ENCODE assay signal across 10 cellular contexts in the genomic region with DNA sequence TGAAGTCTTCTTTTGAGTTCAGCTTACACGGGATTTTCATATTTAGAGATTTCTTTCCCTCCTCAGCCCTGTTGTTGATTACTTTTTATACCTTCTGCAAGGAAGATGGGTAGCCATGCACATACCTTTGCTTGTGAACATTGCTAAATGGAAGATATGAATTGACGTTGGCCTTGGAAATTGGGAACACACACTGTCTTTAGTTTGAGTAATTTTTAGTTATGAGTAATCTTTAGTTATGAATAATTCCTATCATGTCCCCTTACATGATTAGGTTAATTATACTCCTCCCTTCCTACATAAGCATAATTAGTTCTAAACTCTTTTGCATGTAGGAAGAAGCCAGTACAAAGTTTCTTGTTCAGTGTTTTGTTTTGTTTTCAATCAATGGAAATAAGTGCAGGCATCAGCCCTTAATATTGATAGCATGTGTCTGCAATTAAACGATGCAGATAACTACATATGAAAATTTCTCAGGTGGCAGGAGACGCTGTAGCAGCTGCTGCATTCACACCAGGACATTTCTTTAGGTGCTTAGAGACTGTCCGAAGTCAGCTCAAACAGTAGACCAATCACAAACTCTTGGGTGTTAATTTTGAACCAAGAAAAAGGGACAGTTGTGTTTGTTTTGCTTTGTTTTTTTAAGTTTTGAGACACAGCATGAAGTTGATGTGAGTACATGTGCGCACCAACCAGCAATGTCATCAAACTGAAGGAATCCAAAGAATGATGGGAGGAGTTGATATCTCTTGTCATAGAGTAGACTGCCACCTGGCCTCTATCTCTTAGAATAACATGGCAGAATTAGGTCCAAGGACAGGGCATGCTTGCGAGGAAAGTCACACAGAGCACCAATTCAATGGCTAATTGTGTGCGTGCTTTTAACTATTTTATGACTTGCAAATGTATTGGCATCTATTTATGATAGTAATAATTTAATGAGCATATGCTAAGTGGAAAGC. TPM values are rescaled to one million over a fixed set of nuclear protein-coding genes. Genes with fewer than 3 reads are reported as not detected.
DNase-seq lines count a peak whose midpoint lies in the region; ATAC-seq and TF ChIP-seq lines count a peak whose summit lies in the region.
"Had no signal": no experiment of that assay in that cellular context is flagged by ENCODE, and none has a peak within 500 bp of the region (broad histone marks: within the 10 kb centered on the region; RNA-seq: fewer than 3 reads in every experiment).

No MANE protein-coding gene starts in this region.

- ATAC-seq in HG02938 (IDR thresholded peaks at IDR 0.05; ENCODE audit: unreplicated experiment), result no peak

- H3K36me3 ChIP-seq in colonic mucosa, result no peaks in the 10 kb centered on the region

- H3K27ac ChIP-seq in dorsolateral prefrontal cortex (peak overlapping the region in 1 of 59 donors; percentile 11), colonic mucosa (no peak overlapping the region)
- H3K27ac ChIP-seq: PC-9 had no signal

- no peaks in the 10 kb centered on the region for H3K9me3 ChIP-seq in colonic mucosa

- intact Hi-C loops in dorsolateral prefrontal cortex (cut with DNase I) (no loop called here), colonic mucosa (cut with DNase I) (no loop called here)

- H3K4me3 ChIP-seq in dorsolateral prefrontal cortex, result no peak overlapping the region
- no peak overlapping the region for H3K4me3 ChIP-seq in colonic mucosa
- H3K4me3 ChIP-seq: PC-9, skin epidermis had no signal

- DNase-seq in ELF-1 (ENCODE audit: low read depth, low spot score) (peak; percentile 11), HT-29 (ENCODE audit: low spot score) (peak; percentile 14), dorsolateral prefrontal cortex (no peak), myocyte (ENCODE audit: low read depth) (peak; percentile 57), colonic mucosa (no peak)
- no peak for DNase-seq in stimulated activated CD4-positive, alpha-beta T cell treated with anti-CD3 and anti-CD28 coated beads, Interleukin-4, amount 100 ng/mL, for 24 hours
- no peak for DNase-seq in activated CD8-positive, alpha-beta memory T cell treated with anti-CD3 and anti-CD28 coated beads for 24 hours
- DNase-seq: PC-9 had no signal

- peak in 44 of 56 donors; percentile 11 to 57 (median 32) for TF ChIP-seq CTCF in dorsolateral prefrontal cortex (IDR thresholded peaks at IDR 0.05 in 54 of 56, conservative IDR thresholded peaks at IDR 0.05 in 2 of 56; ENCODE audit: low read depth in 1 of 56, partially characterized antibody in 56 of 56)
- no peak for TF ChIP-seq CTCF in colonic mucosa (IDR thresholded peaks at IDR 0.05)

- H3K9ac ChIP-seq in colonic mucosa (ENCODE audit: low read depth in 2 of 2, low read length in 2 of 2), result no peak overlapping the region

- H3K27me3 ChIP-seq in dorsolateral prefrontal cortex, result no peaks in the 10 kb centered on the region
- H3K27me3 ChIP-seq in colonic mucosa, result no peaks in the 10 kb centered on the region

- no peaks in the 10 kb centered on the region for H3K4me1 ChIP-seq in colonic mucosa

RNA-seq across cellular contexts. Expression of gene SMARCA2, which starts 51.4 kb away (rescaled TPM):
- 27.8 and 36.1 TPM in 2 replicates for total RNA-seq in HT-29 (2014; rRNA removed; shearing (Covaris generic))
- total RNA-seq in dorsolateral prefrontal cortex (100 to 1,000 TPM; 186 to 408 (median 285) TPM), myocyte (61.6 and 92.2 TPM in 2 replicates), colonic mucosa (10 to 100 TPM; 89.4 to 97.0 TPM)
- polyA plus RNA-seq in myocyte (2012), result 35.3 TPM

Comparison
In these comparisons a context has a peak if more than half of its experiments do, and no peak if none do; other contexts are left out.
1. DNase-seq: peak in ELF-1 (single experiment), HT-29 (single experiment) and myocyte (single experiment); none in dorsolateral prefrontal cortex (0 of 10), stimulated activated CD4-positive, alpha-beta T cell treated with anti-CD3 and anti-CD28 coated beads, Interleukin-4, amount 100 ng/mL, for 24 hours (single experiment), colonic mucosa (single experiment) and activated CD8-positive, alpha-beta memory T cell treated with anti-CD3 and anti-CD28 coated beads for 24 hours (single experiment).